9 cellular contexts compared by ENCODE assay signal in genomic region chr19:19475845-19476828, GRCh38. TPM values are rescaled to one million over a fixed set of nuclear protein-coding genes. Genes with fewer than 3 reads are reported as not detected.
DNase-seq lines count a peak whose midpoint lies in the region; ATAC-seq and TF ChIP-seq lines count a peak whose summit lies in the region.
"Had no signal": no experiment of that assay in that cellular context is flagged by ENCODE, and none has a peak within 500 bp of the region (broad histone marks: within the 10 kb centered on the region; RNA-seq: fewer than 3 reads in every experiment).

No MANE protein-coding gene starts in this region.

- H3K4me1 ChIP-seq in right atrium auricular region (peaks cover 0 to 11% of the 10 kb centered on the region in 2 donors), hepatocyte (ENCODE audit: insufficient read depth) (peaks cover 8% of the 10 kb centered on the region), upper lobe of left lung (peaks cover 34 to 75% (median 49%) of the 10 kb centered on the region in 4 donors)

- H3K4me1 Mint-ChIP-seq in activated T-cell treated with anti-CD3 and anti-CD28 coated beads, Interleukin-2, amount 50 U/mL, for 4 hours (ENCODE audit: low read depth), result peaks cover 86% of the 10 kb centered on the region

- no peaks in the 10 kb centered on the region for H3K36me3 ChIP-seq in right atrium auricular region
- H3K36me3 ChIP-seq in hepatocyte (replicated peaks; ENCODE audit: insufficient read depth, low read depth), result no peaks in the 10 kb centered on the region
- peaks cover 0 to 14% (median 7%) of the 10 kb centered on the region in 4 donors for H3K36me3 ChIP-seq in upper lobe of left lung
- H3K36me3 ChIP-seq: thoracic aorta had no signal

- no peak overlapping the region for H2AFZ ChIP-seq in hepatocyte

- no peaks in the 10 kb centered on the region for H3K9me3 Mint-ChIP-seq in activated T-cell treated with anti-CD3 and anti-CD28 coated beads, Interleukin-2, amount 50 U/mL, for 4 hours

- no peak overlapping the region for H3K4me2 ChIP-seq in hepatocyte

- DNase-seq in Right ventricle myocardium inferior (ENCODE audit: missing footprints) (no peak), right atrium auricular region (ENCODE audit: low spot score) (no peak), hepatocyte (ENCODE audit: low spot score) (no peak), upper lobe of left lung (no peak), nucleus accumbens (lab: John Stamatoyannopoulos, UW) (no peak), NCI-H2029 treated with DMSO at 0.1 percent for 48 hours (lab: John Stamatoyannopoulos, UW) (no peak)
- no peak for DNase-seq in activated T-cell treated with anti-CD3 and anti-CD28 coated beads, Interleukin-2, amount 50 U/mL, for 4 hours

- peaks cover 2% of the 10 kb centered on the region for H4K20me1 ChIP-seq in hepatocyte (ENCODE audit: insufficient read depth, poor library complexity, severe bottlenecking)

- H3K36me3 Mint-ChIP-seq in activated T-cell treated with anti-CD3 and anti-CD28 coated beads, Interleukin-2, amount 50 U/mL, for 4 hours (ENCODE audit: insufficient read depth), result peaks cover 12% of the 10 kb centered on the region

- no peak overlapping the region for H3K4me3 Mint-ChIP-seq in activated T-cell treated with anti-CD3 and anti-CD28 coated beads, Interleukin-2, amount 50 U/mL, for 4 hours

- TF ChIP-seq EP300 in upper lobe of left lung (IDR thresholded peaks at IDR 0.05), result no peak

- ATAC-seq in Right ventricle myocardium inferior (peak; percentile 41), upper lobe of left lung (ENCODE audit: low FRiP score in 2 of 2) (no peak)
- no peak for ATAC-seq in activated T-cell treated with anti-CD3 and anti-CD28 coated beads, Interleukin-2, amount 50 U/mL, for 4 hours

- H3K9me2 ChIP-seq in hepatocyte (replicated peaks; ENCODE audit: insufficient read depth), result no peaks in the 10 kb centered on the region

- 81% methylated on average over 19 of the region's 19 CpGs for WGBS in hepatocyte (ENCODE audit: low lambda C conversion rate, missing lambda C conversion rate)
- 58 to 67% methylated on average over 16 to 19 of the region's 19 CpGs for WGBS in upper lobe of left lung, 2 donors

- H3K9me3 ChIP-seq in right atrium auricular region (no peaks in the 10 kb centered on the region), hepatocyte (ENCODE audit: low read depth) (no peaks in the 10 kb centered on the region), upper lobe of left lung (no peaks in the 10 kb centered on the region)
- H3K9me3 ChIP-seq: thoracic aorta had no signal

- H3K27me3 ChIP-seq in right atrium auricular region (no peaks in the 10 kb centered on the region), hepatocyte (no peaks in the 10 kb centered on the region), upper lobe of left lung (no peaks in the 10 kb centered on the region)

- TF ChIP-seq CTCF in right atrium auricular region (IDR thresholded peaks at IDR 0.05), result peak in 1 of 2 donors; percentile 49
- TF ChIP-seq CTCF in VCaP (conservative IDR thresholded peaks at IDR 0.05), result peak; percentile 30
- peak; percentile 37 for TF ChIP-seq CTCF in hepatocyte (IDR thresholded peaks at IDR 0.05; ENCODE audit: poor library complexity)
- TF ChIP-seq CTCF in upper lobe of left lung (IDR thresholded peaks at IDR 0.05), result peak in 2 of 6 experiments; percentile 6 to 13

- H3K4me3 ChIP-seq in right atrium auricular region (no peak overlapping the region), hepatocyte (no peak overlapping the region), upper lobe of left lung (no peak overlapping the region)
- H3K4me3 ChIP-seq: thoracic aorta had no signal

- H3K27me3 Mint-ChIP-seq in activated T-cell treated with anti-CD3 and anti-CD28 coated beads, Interleukin-2, amount 50 U/mL, for 4 hours (ENCODE audit: low read depth), result no peaks in the 10 kb centered on the region

- H3K27ac ChIP-seq in right atrium auricular region (no peak overlapping the region), VCaP (no peak overlapping the region), hepatocyte (no peak overlapping the region), upper lobe of left lung (peak overlapping the region; percentile 4 to 44 (median 21))
- H3K27ac ChIP-seq: thoracic aorta had no signal

- intact Hi-C loops in Right ventricle myocardium inferior (cut with DNase I), result no loop called here

- peaks cover 77% of the 10 kb centered on the region for H3K79me2 ChIP-seq in hepatocyte

- no peak for TF ChIP-seq POLR2A in upper lobe of left lung (IDR thresholded peaks at IDR 0.05)

RNA-seq across cellular contexts. Expression of gene TSSK6, which starts 39.2 kb away (rescaled TPM):
- 0.32 TPM for total RNA-seq in Right ventricle myocardium inferior
- 1 to 10 TPM; 1.2 to 1.3 TPM for total RNA-seq in right atrium auricular region
- 0.87 and 1.1 TPM in 2 replicates for total RNA-seq in hepatocyte
- polyA plus RNA-seq in hepatocyte, result 1.3 TPM in 1 of 2 replicates, not detected in the other
- 1 to 10 TPM; 1.7 to 7.3 (median 3.1) TPM for total RNA-seq in upper lobe of left lung
- 1 to 10 TPM; 3.6 to 3.8 (median 3.8) TPM for total RNA-seq in activated T-cell treated with anti-CD3 and anti-CD28 coated beads, Interleukin-2, amount 50 U/mL, for 4 hours

RNA-seq across cellular contexts. Expression of gene NDUFA13, which starts 39.9 kb away (rescaled TPM):
- total RNA-seq in Right ventricle myocardium inferior (1,344 TPM), right atrium auricular region (100 to 1,000 TPM in 1 of 2 donors, 10 to 100 TPM in 1; 59.3 to 198 TPM), hepatocyte (46.3 and 80.4 TPM in 2 replicates), upper lobe of left lung (100 to 1,000 TPM in 3 of 6 donors, 10 to 100 TPM in 3; 24.3 to 305 (median 112) TPM)
- polyA plus RNA-seq in hepatocyte, result 598 and 615 TPM in 2 replicates
- 100 to 1,000 TPM; 431 to 445 (median 436) TPM for total RNA-seq in activated T-cell treated with anti-CD3 and anti-CD28 coated beads, Interleukin-2, amount 50 U/mL, for 4 hours

RNA-seq across cellular contexts. Expression of gene YJEFN3, which starts 52.6 kb away (rescaled TPM):
- 6.5 TPM for total RNA-seq in Right ventricle myocardium inferior
- 1 to 10 TPM in 1 of 2 donors, under 1 TPM in 1; 0.85 to 1.5 TPM for total RNA-seq in right atrium auricular region
- total RNA-seq in hepatocyte, result 0.72 and 3.0 TPM in 2 replicates
- 12.5 and 14.0 TPM in 2 replicates for polyA plus RNA-seq in hepatocyte
- 1 to 10 TPM in 4 of 6 donors, under 1 TPM in 2; 0.61 to 7.3 (median 4.8) TPM for total RNA-seq in upper lobe of left lung
- total RNA-seq in activated T-cell treated with anti-CD3 and anti-CD28 coated beads, Interleukin-2, amount 50 U/mL, for 4 hours, result 10 to 100 TPM; 10.6 to 13.7 (median 13.4) TPM

Comparison
In these comparisons a context has a peak if more than half of its experiments do, and no peak if none do; other contexts are left out.
1. H3K27ac ChIP-seq: peak in upper lobe of left lung (4 of 4); none in right atrium auricular region (0 of 2), VCaP (single experiment) and hepatocyte (single experiment).